Comparison of ENCODE assay signal across 19 cellular contexts in the genomic region with DNA sequence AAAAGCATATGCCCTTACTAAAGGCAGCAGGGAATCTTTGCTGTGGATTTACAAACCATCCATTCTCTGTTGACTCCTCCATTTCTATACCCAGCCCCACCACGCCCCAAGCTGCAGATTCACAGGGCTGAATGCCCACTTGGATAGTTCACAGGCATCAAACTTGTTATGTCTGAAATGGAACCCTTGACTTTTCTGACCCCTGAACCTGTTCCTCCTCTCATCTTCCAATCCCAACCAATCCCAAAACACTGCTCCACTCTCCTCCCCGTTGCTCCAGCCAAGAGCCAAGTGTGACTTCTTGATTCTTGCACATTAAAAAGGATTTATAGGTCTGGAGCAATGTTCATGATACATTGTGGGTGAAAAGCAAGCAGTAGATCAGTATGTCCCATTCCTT.
DNase-seq lines count a peak whose midpoint lies in the region; ATAC-seq, FAIRE-seq and TF ChIP-seq lines count a peak whose summit lies in the region.
"Had no signal": no experiment of that assay in that cellular context is flagged by ENCODE, and none has a peak within 500 bp of the region (broad histone marks: within the 10 kb centered on the region; RNA-seq: fewer than 3 reads in every experiment).

No MANE protein-coding gene starts in this region.

- intact Hi-C loops in uterus (cut with DNase I; ENCODE audit: low total_unique reads), result no loop called here
- intact Hi-C loops in pancreas (cut with DNase I), result no loop called here

- no peak for DNase-seq in GM23338 (ENCODE audit: low spot score)
- DNase-seq in H1 (ENCODE audit: low read depth in 1 of 2, low spot score in 2 of 2), result no peak
- DNase-seq in mesenteric fat pad (ENCODE audit: low spot score), result peak; percentile 47
- DNase-seq in uterus, result peak in 1 of 2 donors; percentile 76
- no peak for DNase-seq in WERI-Rb-1
- DNase-seq in pancreas, result no peak
- DNase-seq: Calu3; CD8-positive, alpha-beta T cell; DMS79 treated with DMSO at 0.1 percent for 48 hours; GF-D8; GOT3 had no signal

- H3K4me3 ChIP-seq in GM23338, result no peak overlapping the region
- no peak overlapping the region for H3K4me3 ChIP-seq in H1 (ENCODE audit: extremely low read depth in 1 of 4, insufficient read depth in 2 of 4, low read depth in 3 of 4, low read length in 4 of 4)
- H3K4me3 ChIP-seq in uterus, result no peak overlapping the region
- H3K4me3 ChIP-seq in WERI-Rb-1 (ENCODE audit: low read depth, low read length), result no peak overlapping the region
- H3K4me3 ChIP-seq in pancreas, result no peak overlapping the region
- H3K4me3 ChIP-seq: BLaER1 treated with 17β-estradiol and CSF1 and Interleukin-3, amounts not matched to agents 10 nM and 100 nM; HAP-1 had no signal

- TF ChIP-seq RAD21 in H1 (IDR thresholded peaks at IDR 0.05 in 1 of 2, conservative IDR thresholded peaks at IDR 0.05 in 1 of 2; ENCODE audit: low read depth in 2 of 2, low read length in 2 of 2), result no peak

- H3K36me3 Mint-ChIP-seq in GM23338 (ENCODE audit: low read depth), result no peaks in the 10 kb centered on the region
- H3K36me3 Mint-ChIP-seq: CD8-positive, alpha-beta T cell had no signal

- TF ChIP-seq POLR2A in H1 (IDR thresholded peaks at IDR 0.05; ENCODE audit: control extremely low read depth in 1 of 2, low read depth in 2 of 2, low read length in 2 of 2) (no peak), uterus (IDR thresholded peaks at IDR 0.05) (no peak)

- no peak overlapping the region for H2AK5ac ChIP-seq in H1 (ENCODE audit: low read depth, low read length)

- WGBS in H1 (ENCODE audit: extremely low coverage in 1 of 2, insufficient coverage in 1 of 2, insufficient read length in 1 of 2, insufficient replicate concordance in 2 of 2, low coverage in 1 of 2, low lambda C conversion rate in 2 of 2, missing lambda C conversion rate in 1 of 2), 2 experiments, result 58 to 100% methylated on average over 1 to 2 of the region's 2 CpGs
- 92 to 96% methylated on average over 2 of the region's 2 CpGs for WGBS in pancreas, 2 donors

- H3K4ac ChIP-seq in H1 (replicated peaks; ENCODE audit: insufficient read length, low read depth, low read length), result no peak overlapping the region

- H3K4me2 ChIP-seq in GM23338, result no peak overlapping the region; the same call in 1 of the 2 replicates
- H3K4me2 ChIP-seq in H1 (ENCODE audit: insufficient read depth in 1 of 2, low read depth in 2 of 2, low read length in 2 of 2), result no peak overlapping the region
- H3K4me2 ChIP-seq: BLaER1 treated with 17β-estradiol and CSF1 and Interleukin-3, amounts not matched to agents 10 nM and 100 nM; KMS-11 had no signal

- peak overlapping the region; percentile 8; the same call in 1 of the 2 replicates for H2BK5ac ChIP-seq in H1 (ENCODE audit: low read depth, low read length)

- TF ChIP-seq EP300 in H1 (IDR thresholded peaks at IDR 0.05; ENCODE audit: borderline replicate concordance in 1 of 2, low read depth in 2 of 2, low read length in 2 of 2), result no peak

- ATAC-seq in GM23338, result no peak
- ATAC-seq in GM21447 (IDR thresholded peaks at IDR 0.05; ENCODE audit: unreplicated experiment), result no peak
- no peak for ATAC-seq in pancreas
- ATAC-seq: CD8-positive, alpha-beta T cell; HepG2 had no signal

- no peaks in the 10 kb centered on the region for H3K9me2 ChIP-seq in GM23338 (ENCODE audit: insufficient read depth)

- peak overlapping the region; percentile 6; the same call in 1 of the 2 replicates for H2BK20ac ChIP-seq in H1 (ENCODE audit: low read length)

- H3K14ac ChIP-seq in H1 (ENCODE audit: insufficient read length), result no peak overlapping the region

- H3K27ac Mint-ChIP-seq in GM23338, result no peak overlapping the region
- H3K27ac Mint-ChIP-seq: B cell; CD8-positive, alpha-beta T cell had no signal

- H3K27me3 Mint-ChIP-seq in GM23338 (ENCODE audit: insufficient read depth, low read depth, poor library complexity), result no peaks in the 10 kb centered on the region

- no peaks in the 10 kb centered on the region for H3K23me2 ChIP-seq in H1 (ENCODE audit: low read depth, low read length)

- H4K20me1 ChIP-seq in GM23338 (replicated peaks; ENCODE audit: insufficient read depth) (no peaks in the 10 kb centered on the region), H1 (replicated peaks in 1 of 2; ENCODE audit: control insufficient read depth in 1 of 2, insufficient read depth in 2 of 2, low read length in 2 of 2) (no peaks in the 10 kb centered on the region)
- H4K20me1 ChIP-seq: BLaER1 treated with 17β-estradiol and CSF1 and Interleukin-3, amounts not matched to agents 10 nM and 100 nM had no signal

- no peak overlapping the region for H2BK15ac ChIP-seq in H1 (ENCODE audit: low read length)

- no peaks in the 10 kb centered on the region for H3K9me3 ChIP-seq in H1 (ENCODE audit: insufficient read depth in 2 of 2, low read depth in 1 of 2, low read length in 1 of 2)
- H3K9me3 ChIP-seq in uterus, result no peaks in the 10 kb centered on the region
- H3K9me3 ChIP-seq in WERI-Rb-1 (ENCODE audit: severe bottlenecking), result no peaks in the 10 kb centered on the region
- no peaks in the 10 kb centered on the region for H3K9me3 ChIP-seq in pancreas
- H3K9me3 ChIP-seq: BLaER1 treated with 17β-estradiol and CSF1 and Interleukin-3, amounts not matched to agents 10 nM and 100 nM; HAP-1 had no signal

- peaks cover 18% of the 10 kb centered on the region for H3K4me1 Mint-ChIP-seq in GM23338
- H3K4me1 Mint-ChIP-seq: B cell had no signal

- CTCF ChIA-PET in H1 (lab: Charles Lee; ENCODE audit: partially characterized antibody), result no interaction called here

- no peak overlapping the region for H2BK120ac ChIP-seq in H1 (replicated peaks; ENCODE audit: low read depth, low read length)

- H3K27ac ChIP-seq in GM23338 (ENCODE audit: low read depth) (peak overlapping the region; percentile 63; the same call in 1 of the 2 replicates), H1 (ENCODE audit: low read depth, low read length) (no peak overlapping the region), uterus (peak overlapping the region; percentile 59), WERI-Rb-1 (no peak overlapping the region), pancreas (no peak overlapping the region)
- H3K27ac ChIP-seq: 22Rv1; BLaER1 treated with 17β-estradiol and CSF1 and Interleukin-3, amounts not matched to agents 10 nM and 100 nM; KMS-11 had no signal

- H3K56ac ChIP-seq in H1 (replicated peaks; ENCODE audit: insufficient read length, low read depth, low read length), result no peak overlapping the region

- H4K91ac ChIP-seq in H1 (replicated peaks; ENCODE audit: insufficient read length, low read length), result no peak overlapping the region

- no peak overlapping the region for H3K23ac ChIP-seq in H1 (ENCODE audit: insufficient read length)

- H3K4me1 ChIP-seq in GM23338 (ENCODE audit: insufficient read depth), result peaks cover 23% of the 10 kb centered on the region
- peaks cover 0 to 5% (median 1%) of the 10 kb centered on the region in 4 experiments; a peak in 1 of 7 replicates for H3K4me1 ChIP-seq in H1 (replicated peaks in 1 of 4; ENCODE audit: control insufficient read depth in 3 of 4, insufficient read depth in 4 of 4, low read length in 3 of 4)
- no peaks in the 10 kb centered on the region for H3K4me1 ChIP-seq in uterus
- no peaks in the 10 kb centered on the region for H3K4me1 ChIP-seq in pancreas
- H3K4me1 ChIP-seq: BLaER1 treated with 17β-estradiol and CSF1 and Interleukin-3, amounts not matched to agents 10 nM and 100 nM; HAP-1 had no signal

- no peaks in the 10 kb centered on the region for H3F3A ChIP-seq in GM23338 (replicated peaks; ENCODE audit: low read depth)

- no peaks in the 10 kb centered on the region; the same call in 2 of the 3 replicates for H3K9me3 Mint-ChIP-seq in GM23338
- H3K9me3 Mint-ChIP-seq: CD8-positive, alpha-beta T cell had no signal

- no peak overlapping the region for H3K4me3 Mint-ChIP-seq in GM23338
- H3K4me3 Mint-ChIP-seq: B cell; CD8-positive, alpha-beta T cell had no signal

- no peak overlapping the region for H3K9ac ChIP-seq in H1 (replicated peaks in 1 of 4; ENCODE audit: extremely low read depth in 1 of 4, low read depth in 3 of 4, low read length in 3 of 4)
- H3K9ac ChIP-seq: BLaER1 treated with 17β-estradiol and CSF1 and Interleukin-3, amounts not matched to agents 10 nM and 100 nM; KMS-11 had no signal

- no peaks in the 10 kb centered on the region for H3K79me1 ChIP-seq in H1 (ENCODE audit: low read depth, low read length)

- H3K79me2 ChIP-seq in GM23338 (replicated peaks; ENCODE audit: insufficient read depth) (no peaks in the 10 kb centered on the region), H1 (ENCODE audit: control insufficient read depth in 1 of 2, insufficient read depth in 2 of 2, low read length in 2 of 2) (no peaks in the 10 kb centered on the region)

- no peaks in the 10 kb centered on the region for H3K27me3 ChIP-seq in GM23338 (ENCODE audit: insufficient read depth)
- H3K27me3 ChIP-seq in H1 (replicated peaks in 1 of 4; ENCODE audit: control insufficient read depth in 3 of 4, extremely low read depth in 1 of 4, insufficient read depth in 3 of 4, low read length in 3 of 4), result no peaks in the 10 kb centered on the region
- H3K27me3 ChIP-seq in uterus, result no peaks in the 10 kb centered on the region
- H3K27me3 ChIP-seq in WERI-Rb-1 (ENCODE audit: insufficient read depth, low read depth, severe bottlenecking), result no peaks in the 10 kb centered on the region
- H3K27me3 ChIP-seq in pancreas, result no peaks in the 10 kb centered on the region
- H3K27me3 ChIP-seq: BLaER1 treated with 17β-estradiol and CSF1 and Interleukin-3, amounts not matched to agents 10 nM and 100 nM had no signal

- TF ChIP-seq CTCF in GM23338 (conservative IDR thresholded peaks at IDR 0.05; ENCODE audit: low read depth in 2 of 2) (no peak), H1 (IDR thresholded peaks at IDR 0.05; ENCODE audit: control extremely low read depth in 1 of 3, insufficient read depth in 1 of 3, low read depth in 1 of 3, low read length in 3 of 3) (no peak), uterus (IDR thresholded peaks at IDR 0.05) (no peak), WERI-Rb-1 (IDR thresholded peaks at IDR 0.05; ENCODE audit: low read depth, low read length) (no peak), pancreas (IDR thresholded peaks at IDR 0.05) (no peak)

- H3K18ac ChIP-seq in H1 (ENCODE audit: extremely low read depth, low read length), result peak overlapping the region; percentile 2; the same call in 1 of the 2 replicates

- H4K8ac ChIP-seq in H1 (ENCODE audit: extremely low read depth, insufficient read depth, low read length), result no peak overlapping the region

- H2AFZ ChIP-seq in GM23338 (peak overlapping the region; percentile 24; the same call in 1 of the 2 replicates), H1 (ENCODE audit: low read length) (no peak overlapping the region)

- 0 out of 2 replicates have a peak overlapping the region, but pooled peaks have one; percentile 5 for H2BK12ac ChIP-seq in H1 (ENCODE audit: low read depth, low read length)

- H3K36me3 ChIP-seq in GM23338 (ENCODE audit: insufficient read depth) (no peaks in the 10 kb centered on the region), H1 (ENCODE audit: control insufficient read depth in 2 of 4, insufficient read depth in 4 of 4, low read length in 3 of 4) (no peaks in the 10 kb centered on the region), uterus (no peaks in the 10 kb centered on the region), WERI-Rb-1 (no peaks in the 10 kb centered on the region), pancreas (no peaks in the 10 kb centered on the region)
- H3K36me3 ChIP-seq: BLaER1 treated with 17β-estradiol and CSF1 and Interleukin-3, amounts not matched to agents 10 nM and 100 nM; HAP-1 had no signal

- H4K5ac ChIP-seq in H1 (ENCODE audit: insufficient read length, low read depth, low read length), result no peak overlapping the region

- POLR2A ChIA-PET in H1 (lab: Charles Lee; ENCODE audit: partially characterized antibody), result no interaction called here

- no peak for FAIRE-seq in H1 (lab: Jason Lieb, UNC)
- no peak for FAIRE-seq in pancreas (lab: Jason Lieb, UNC)
- FAIRE-seq: GM19239, HepG2 had no signal

Comparison
In these comparisons a context has a peak if more than half of its experiments do, and no peak if none do; other contexts are left out.
1. H3K27ac ChIP-seq: peak in GM23338 (single experiment) and uterus (2 of 2); none in H1 (single experiment), WERI-Rb-1 (single experiment) and pancreas (0 of 4).